9 cellular contexts compared by ENCODE assay signal in genomic region chr5:72510610-72511121, GRCh38.
DNase-seq lines count a peak whose midpoint lies in the region; ATAC-seq and TF ChIP-seq lines count a peak whose summit lies in the region.
"Had no signal": no experiment of that assay in that cellular context is flagged by ENCODE, and none has a peak within 500 bp of the region (broad histone marks: within the 10 kb centered on the region; RNA-seq: fewer than 3 reads in every experiment).

No MANE protein-coding gene starts in this region.

- ATAC-seq in SK-N-SH treated with all-trans-retinoic acid at 6 μM for 48 hours = peak; percentile 94
- ATAC-seq in HG03095 (IDR thresholded peaks at IDR 0.05; ENCODE audit: unreplicated experiment) = no peak
- ATAC-seq in GM21786 (IDR thresholded peaks at IDR 0.05; ENCODE audit: unreplicated experiment) = no peak

- DNase-seq in GM12865 (ENCODE audit: low read depth) (peak; percentile 67), foreskin fibroblast (peak; percentile 56 to 58), putamen (ENCODE audit: low spot score) (peak; percentile 57), ecto neural progenitor cell (ENCODE audit: low spot score) (no peak), T-helper 2 cell (no peak)
- DNase-seq: spleen had no signal

- H3K4me3 ChIP-seq in GM12865 (ENCODE audit: low read depth, low read length) (no peak overlapping the region), foreskin fibroblast (ENCODE audit: low read depth in 1 of 2, low read length in 2 of 2) (no peak overlapping the region)
- H3K4me3 ChIP-seq: spleen had no signal

- TF ChIP-seq CTCF in GM12865 (IDR thresholded peaks at IDR 0.05; ENCODE audit: insufficient read depth, low read depth, low read length, missing control alignments) = no peak
- no peak for TF ChIP-seq CTCF in foreskin fibroblast (IDR thresholded peaks at IDR 0.05; ENCODE audit: low read depth, low read length)

TF ChIP-seq in SK-N-SH treated with all-trans-retinoic acid at 6 μM for 48 hours, 23 proteins besides CTCF, POLR2A, EP300 and RAD21:
- TF ChIP-seq TOX (CRISPR knock-in tag; IDR thresholded peaks at IDR 0.05; ENCODE audit: borderline replicate concordance) = no peak

Comparison
In these comparisons a context has a peak if more than half of its experiments do, and no peak if none do; other contexts are left out.
1. DNase-seq: peak in GM12865 (single experiment), foreskin fibroblast (2 of 2) and putamen (single experiment); none in ecto neural progenitor cell (single experiment) and T-helper 2 cell (0 of 5).